ENCODE assay signal across 10 cellular contexts in the genomic region with DNA sequence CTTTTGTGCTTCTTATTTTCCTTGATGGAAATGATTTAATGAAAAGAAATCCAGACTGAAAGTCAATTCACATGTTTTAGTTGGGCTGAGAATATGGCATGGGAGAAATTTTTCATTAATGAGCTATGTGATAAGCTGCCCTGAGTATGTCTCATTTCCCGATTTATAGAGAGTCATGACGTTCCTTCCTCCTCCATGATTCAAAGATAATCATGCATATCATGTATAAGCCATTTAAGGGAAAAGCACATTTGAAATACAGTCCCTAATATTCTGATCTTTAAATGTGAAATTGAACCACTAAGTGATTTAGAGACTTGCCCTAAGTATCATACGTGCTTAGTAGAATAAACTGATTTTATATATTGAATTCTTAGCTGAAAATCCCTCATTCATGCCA.
"Had no signal": no experiment of that assay in that cellular context is flagged by ENCODE, and none has a peak within 500 bp of the region (broad histone marks: within the 10 kb centered on the region; RNA-seq: fewer than 3 reads in every experiment).

No MANE protein-coding gene starts in this region.

- H3K4me1 ChIP-seq: HAP-1 had no signal

- H3K9me3 ChIP-seq: HAP-1 had no signal

- FAIRE-seq: H1, H54 had no signal

- H3K36me3 ChIP-seq: HAP-1 had no signal

- H3K27ac ChIP-seq: GM23248 had no signal

- H3K4me2 ChIP-seq: GM23338 had no signal

- DNase-seq: GM23248, GOT3, H7, H9, HCEC 1CT, HFFc6 had no signal

- H3K4me3 ChIP-seq: GM23248, GM23338, HAP-1 had no signal

- H2AFZ ChIP-seq: GM23248, GM23338 had no signal

- H3K9ac ChIP-seq: GM23248 had no signal
